17 cellular contexts compared by ENCODE assay signal in genomic region chr9:36985061-36985768, GRCh38. TPM values are rescaled to one million over a fixed set of nuclear protein-coding genes. Genes with fewer than 3 reads are reported as not detected.
DNase-seq lines count a peak whose midpoint lies in the region; ATAC-seq and TF ChIP-seq lines count a peak whose summit lies in the region.
"Had no signal": no experiment of that assay in that cellular context is flagged by ENCODE, and none has a peak within 500 bp of the region (broad histone marks: within the 10 kb centered on the region; RNA-seq: fewer than 3 reads in every experiment).

No MANE protein-coding gene starts in this region.

- H4K20me1 ChIP-seq in neural progenitor cell (ENCODE audit: low read depth): peaks cover 29% of the 10 kb centered on the region

- H3K4me1 ChIP-seq in HUES64 (ENCODE audit: insufficient read depth, low read length): peaks cover 23% of the 10 kb centered on the region
- peaks cover 15% of the 10 kb centered on the region for H3K4me1 ChIP-seq in ectodermal cell (ENCODE audit: control insufficient read depth, insufficient read depth, low read length)
- peaks cover 29% of the 10 kb centered on the region for H3K4me1 ChIP-seq in neural progenitor cell

- H3K36me3 ChIP-seq in HUES64 (ENCODE audit: insufficient read depth, low read length) (no peaks in the 10 kb centered on the region), ectodermal cell (ENCODE audit: control insufficient read depth, insufficient read depth, low read length) (no peaks in the 10 kb centered on the region), neural progenitor cell (no peaks in the 10 kb centered on the region)
- H3K36me3 ChIP-seq: ovary, upper lobe of left lung had no signal

- WGBS in HUES64: 33% methylated on average over 14 of the region's 15 CpGs
- WGBS in ectodermal cell, 2 experiments: 32 to 34% methylated on average over 15 of the region's 15 CpGs

- H3K9ac ChIP-seq in HUES64 (ENCODE audit: low read depth, low read length) (no peak overlapping the region), neural progenitor cell (no peak overlapping the region)

- H3K27me3 ChIP-seq in HUES64 (ENCODE audit: insufficient read depth, low read length): peaks cover 90% of the 10 kb centered on the region
- peaks cover 92% of the 10 kb centered on the region for H3K27me3 ChIP-seq in ectodermal cell (ENCODE audit: control insufficient read depth, insufficient read depth, low read length, poor library complexity, severe bottlenecking)
- H3K27me3 ChIP-seq in neural progenitor cell: peaks cover 99% of the 10 kb centered on the region
- H3K27me3 ChIP-seq: ovary had no signal

- H3K4me3 ChIP-seq in HUES64 (ENCODE audit: low read length) (peak overlapping the region; percentile 45; the same call in 1 of the 2 replicates), ectodermal cell (ENCODE audit: insufficient read depth, low read depth, low read length) (peak overlapping the region; percentile 10), neural progenitor cell (peak overlapping the region; percentile 67)
- H3K4me3 ChIP-seq: ovary, upper lobe of left lung had no signal

- no peak overlapping the region for H3K27ac Mint-ChIP-seq in activated CD8-positive, alpha-beta T cell treated with anti-CD3 and anti-CD28 coated beads, Interleukin-2, amount 10 ng/mL, durations not matched to agents 7 days and 5 days
- H3K27ac Mint-ChIP-seq in activated CD8-positive, alpha-beta T cell treated with anti-CD3 and anti-CD28 coated beads for 36 hours: no peak overlapping the region
- H3K27ac Mint-ChIP-seq in neural progenitor cell: no peak overlapping the region

- no peak overlapping the region for H2AFZ ChIP-seq in neural progenitor cell (replicated peaks)

- H3K9me3 ChIP-seq in HUES64 (ENCODE audit: insufficient read depth, low read depth, low read length) (no peaks in the 10 kb centered on the region), ectodermal cell (ENCODE audit: control insufficient read depth, low read length) (no peaks in the 10 kb centered on the region), neural progenitor cell (ENCODE audit: low read depth) (no peaks in the 10 kb centered on the region)
- H3K9me3 ChIP-seq: ovary, upper lobe of left lung had no signal

- no peak for TF ChIP-seq CTCF in activated CD8-positive, alpha-beta T cell treated with anti-CD3 and anti-CD28 coated beads for 36 hours (IDR thresholded peaks at IDR 0.05)
- no peak for TF ChIP-seq CTCF in neural progenitor cell (IDR thresholded peaks at IDR 0.05)

- POLR2A ChIA-PET in activated CD8-positive, alpha-beta T cell treated with anti-CD3 and anti-CD28 coated beads, Interleukin-2, amount 10 ng/mL, durations not matched to agents 7 days and 5 days (lab: Charles Lee): interaction anchor here (0.6 kb wide), 1 partner anchor 46 kb away, joined by 3 read pairs; no protein-coding TSS in a partner anchor
- POLR2A ChIA-PET in activated CD8-positive, alpha-beta T cell treated with anti-CD3 and anti-CD28 coated beads for 36 hours (lab: Charles Lee): no interaction called here

- peak overlapping the region; percentile 1 for H3K4me3 Mint-ChIP-seq in activated CD8-positive, alpha-beta T cell treated with anti-CD3 and anti-CD28 coated beads, Interleukin-2, amount 10 ng/mL, durations not matched to agents 7 days and 5 days
- H3K4me3 Mint-ChIP-seq in activated CD8-positive, alpha-beta T cell treated with anti-CD3 and anti-CD28 coated beads for 36 hours: no peak overlapping the region
- H3K4me3 Mint-ChIP-seq in neural progenitor cell: peak overlapping the region; percentile 79

- H3K27ac ChIP-seq in HUES64 (ENCODE audit: low read depth, low read length) (no peak overlapping the region), ectodermal cell (ENCODE audit: insufficient read depth, low read depth, low read length, poor library complexity, severe bottlenecking) (no peak overlapping the region), neural progenitor cell (no peak overlapping the region)
- H3K27ac ChIP-seq: ovary, upper lobe of left lung had no signal

- H3K9me3 Mint-ChIP-seq in activated CD8-positive, alpha-beta T cell treated with anti-CD3 and anti-CD28 coated beads, Interleukin-2, amount 10 ng/mL, durations not matched to agents 7 days and 5 days (ENCODE audit: insufficient read depth): peaks cover 2% of the 10 kb centered on the region
- peaks cover 3% of the 10 kb centered on the region for H3K9me3 Mint-ChIP-seq in activated CD8-positive, alpha-beta T cell treated with anti-CD3 and anti-CD28 coated beads for 36 hours
- H3K9me3 Mint-ChIP-seq in neural progenitor cell: no peaks in the 10 kb centered on the region

- DNase-seq in activated CD8-positive, alpha-beta T cell treated with anti-CD3 and anti-CD28 coated beads, Interleukin-2, amount 10 ng/mL, durations not matched to agents 7 days and 5 days: no peak
- no peak for DNase-seq in activated CD8-positive, alpha-beta T cell treated with anti-CD3 and anti-CD28 coated beads for 36 hours
- DNase-seq in neural progenitor cell (ENCODE audit: low spot score) (no peak), NCI-H2107 (lab: John Stamatoyannopoulos, UW) (no peak)
- DNase-seq: kidney; mesenchymal stem cell; NCI-H1930; NCI-H774; ovary; stimulated activated CD4-positive, alpha-beta T cell treated with anti-CD3 and anti-CD28 coated beads, Interleukin-4, amount 100 ng/mL, for 4 hours had no signal

- peak overlapping the region; percentile 99 for H3K4me2 ChIP-seq in neural progenitor cell

- no peak for ATAC-seq in activated CD8-positive, alpha-beta T cell treated with anti-CD3 and anti-CD28 coated beads, Interleukin-2, amount 10 ng/mL, durations not matched to agents 7 days and 5 days
- ATAC-seq in activated CD8-positive, alpha-beta T cell treated with anti-CD3 and anti-CD28 coated beads for 36 hours: no peak
- ATAC-seq in GM18858 (IDR thresholded peaks at IDR 0.05; ENCODE audit: unreplicated experiment): no peak
- no peak for ATAC-seq in HG03159 (IDR thresholded peaks at IDR 0.05; ENCODE audit: unreplicated experiment)
- ATAC-seq: HepG2 had no signal

- H3K27me3 Mint-ChIP-seq in activated CD8-positive, alpha-beta T cell treated with anti-CD3 and anti-CD28 coated beads, Interleukin-2, amount 10 ng/mL, durations not matched to agents 7 days and 5 days (ENCODE audit: low read depth): peaks cover 67% of the 10 kb centered on the region
- peaks cover 58% of the 10 kb centered on the region for H3K27me3 Mint-ChIP-seq in activated CD8-positive, alpha-beta T cell treated with anti-CD3 and anti-CD28 coated beads for 36 hours
- H3K27me3 Mint-ChIP-seq in neural progenitor cell (ENCODE audit: insufficient read depth, low read depth): peaks cover 45% of the 10 kb centered on the region

- intact Hi-C loops in activated CD8-positive, alpha-beta T cell treated with anti-CD3 and anti-CD28 coated beads for 36 hours (cut with micrococcal nuclease): no loop called here

- H3F3A ChIP-seq in neural progenitor cell (ENCODE audit: low read depth): peaks cover 45% of the 10 kb centered on the region

- H3K4me1 Mint-ChIP-seq in activated CD8-positive, alpha-beta T cell treated with anti-CD3 and anti-CD28 coated beads, Interleukin-2, amount 10 ng/mL, durations not matched to agents 7 days and 5 days (ENCODE audit: low read depth): peaks cover 15% of the 10 kb centered on the region
- peaks cover 13% of the 10 kb centered on the region for H3K4me1 Mint-ChIP-seq in activated CD8-positive, alpha-beta T cell treated with anti-CD3 and anti-CD28 coated beads for 36 hours (ENCODE audit: low read depth)
- H3K4me1 Mint-ChIP-seq in neural progenitor cell: peaks cover 37% of the 10 kb centered on the region

- CTCF ChIA-PET in activated CD8-positive, alpha-beta T cell treated with anti-CD3 and anti-CD28 coated beads, Interleukin-2, amount 10 ng/mL, durations not matched to agents 7 days and 5 days (lab: Charles Lee): interaction anchor here (0.9 to 2.4 kb wide), 2 partner anchors 112 to 345 kb away, joined by 3 to 14 read pairs; no protein-coding TSS in a partner anchor
- CTCF ChIA-PET in activated CD8-positive, alpha-beta T cell treated with anti-CD3 and anti-CD28 coated beads for 36 hours (lab: Charles Lee): interaction anchor here (1.3 to 8.3 kb wide), 3 partner anchors 112 to 115 kb away, joined by 3 to 105 read pairs (median 10); no protein-coding TSS in a partner anchor

- H3K36me3 Mint-ChIP-seq in activated CD8-positive, alpha-beta T cell treated with anti-CD3 and anti-CD28 coated beads, Interleukin-2, amount 10 ng/mL, durations not matched to agents 7 days and 5 days (ENCODE audit: low read depth): peaks cover 1% of the 10 kb centered on the region
- no peaks in the 10 kb centered on the region for H3K36me3 Mint-ChIP-seq in activated CD8-positive, alpha-beta T cell treated with anti-CD3 and anti-CD28 coated beads for 36 hours (ENCODE audit: low read depth)
- peaks cover 10% of the 10 kb centered on the region for H3K36me3 Mint-ChIP-seq in neural progenitor cell

- H3K79me2 ChIP-seq in neural progenitor cell (ENCODE audit: low read depth): no peaks in the 10 kb centered on the region

RNA-seq across cellular contexts. Expression of gene PAX5, which starts 48.9 kb away (rescaled TPM):
- under 1 TPM; 0.34 to 0.45 TPM for total RNA-seq in activated CD8-positive, alpha-beta T cell treated with anti-CD3 and anti-CD28 coated beads, Interleukin-2, amount 10 ng/mL, durations not matched to agents 7 days and 5 days
- total RNA-seq in activated CD8-positive, alpha-beta T cell treated with anti-CD3 and anti-CD28 coated beads for 36 hours: 1 to 10 TPM in 1 of 2 experiments, under 1 TPM in 1; 0.95 to 1.1 TPM
- 1.6 TPM for polyA plus RNA-seq in HUES64 (2013, experiment 1 of 2)
- 3.3 TPM for polyA plus RNA-seq in HUES64 (2013, experiment 2 of 2)
- polyA plus RNA-seq in ectodermal cell (2013, experiment 1 of 4): 0.31 TPM
- polyA plus RNA-seq in ectodermal cell (2013, experiment 2 of 4): 0.27 TPM
- 0.16 TPM for polyA plus RNA-seq in ectodermal cell (2013, experiment 3 of 4)
- 0.08 TPM for polyA plus RNA-seq in ectodermal cell (2013, experiment 4 of 4)
- 0.06 TPM in 1 of 2 replicates, not detected in the other for total RNA-seq in neural progenitor cell (ENCODE audit: low replicate concordance)
- total RNA-seq: HepG2, skeletal muscle tissue had no signal
- polyA plus RNA-seq: HepG2 had no signal

Comparison
In these comparisons a context has a peak if more than half of its experiments do, and no peak if none do; other contexts are left out.
1. H3K4me3 ChIP-seq: peak in every context shown above with its lines; median percentile 67 in neural progenitor cell; 45 in HUES64; 10 in ectodermal cell.